Comparison of ENCODE assay signal across 1 cellular context in genomic region chr5:127648997-127649550, GRCh38.
TF ChIP-seq lines count a peak whose summit lies in the region.

CTXN3 (plus strand) TSS chr5:127649082; CDS start chr5:127657522, 8,440 bp downstream.

TF ChIP-seq in HEK293, 187 proteins besides CTCF, POLR2A, EP300 and RAD21 (continued from another document):
- no peak for TF ChIP-seq ZSCAN18 (tag by site-specific recombination; IDR thresholded peaks at IDR 0.05)
- TF ChIP-seq ZSCAN16 (tag by site-specific recombination; IDR thresholded peaks at IDR 0.05), result no peak
- peak; percentile 13; the same call in 1 of the 2 replicates for TF ChIP-seq TRIM28 (IDR thresholded peaks at IDR 0.05; ENCODE audit: borderline replicate concordance, low read length)
- peak; percentile 22; the same call in 1 of the 2 replicates for TF ChIP-seq OSR2 (tag by site-specific recombination; IDR thresholded peaks at IDR 0.05)
- TF ChIP-seq ZBTB7A (tag by site-specific recombination; IDR thresholded peaks at IDR 0.05; ENCODE audit: low read depth), result no peak
- TF ChIP-seq ZNF121 (tag by site-specific recombination; IDR thresholded peaks at IDR 0.05), result no peak
- TF ChIP-seq ZBTB17 (tag by site-specific recombination; IDR thresholded peaks at IDR 0.05), result peak; percentile 61
- TF ChIP-seq SCRT2 (tag by site-specific recombination; IDR thresholded peaks at IDR 0.05), result peak; percentile 82
- no peak for TF ChIP-seq ZNF707 (tag by site-specific recombination; IDR thresholded peaks at IDR 0.05)
- TF ChIP-seq PBX3 (CRISPR knock-in tag; IDR thresholded peaks at IDR 0.05), result no peak
- TF ChIP-seq ZNF776 (tag by site-specific recombination; IDR thresholded peaks at IDR 0.05; ENCODE audit: borderline replicate concordance), result no peak
